Comparison of ENCODE assay signal across 18 cellular contexts in genomic region chr12:46550266-46550879, GRCh38.
A peak's percentile ranks its signal among the peaks of the same experiment; 100 is the strongest.
DNase-seq lines count a peak whose midpoint lies in the region; ATAC-seq and TF ChIP-seq lines count a peak whose summit lies in the region.
"Had no signal": no experiment of that assay in that cellular context is flagged by ENCODE, and none has a peak within 500 bp of the region (broad histone marks: within the 10 kb centered on the region; RNA-seq: fewer than 3 reads in every experiment).

No MANE protein-coding gene starts in this region.

- H3K9me3 Mint-ChIP-seq in activated CD8-positive, alpha-beta memory T cell treated with anti-CD3 and anti-CD28 coated beads, Interleukin-2, amount 10 ng/mL, durations not matched to agents 7 days and 5 days (ENCODE audit: low read depth): peaks cover 4% of the 10 kb centered on the region
- H3K9me3 Mint-ChIP-seq in activated naive CD8-positive, alpha-beta T cell treated with anti-CD3 and anti-CD28 coated beads, Interleukin-2, amount 50 U/mL, for 24 hours: peaks cover 4% of the 10 kb centered on the region
- peaks cover 7% of the 10 kb centered on the region for H3K9me3 Mint-ChIP-seq in progenitor cell of endocrine pancreas (ENCODE audit: low read depth)
- H3K9me3 Mint-ChIP-seq: dendritic cell treated with granulocyte-macrophage colony-stimulating factor and Interleukin-4, amounts not matched to agents 40 ng/mL and 50 ng/mL, for 4 days had no signal

- TF ChIP-seq CTCF in PC-3 (conservative IDR thresholded peaks at IDR 0.05; ENCODE audit: low read depth, low read length) (no peak), psoas muscle (IDR thresholded peaks at IDR 0.05) (no peak), progenitor cell of endocrine pancreas (IDR thresholded peaks at IDR 0.05; ENCODE audit: unreplicated experiment) (no peak)

- no peaks in the 10 kb centered on the region for H3K27me3 ChIP-seq in PC-3 (ENCODE audit: low read length)
- H3K27me3 ChIP-seq in psoas muscle (ENCODE audit: insufficient read depth in 3 of 3, low read length in 2 of 3): no peaks in the 10 kb centered on the region
- H3K27me3 ChIP-seq: esophagus muscularis mucosa, hepatocyte, neutrophil, sigmoid colon, upper lobe of right lung had no signal

- no peaks in the 10 kb centered on the region for H4K20me1 ChIP-seq in PC-3 (ENCODE audit: low read length)

- CTCF ChIA-PET in activated CD8-positive, alpha-beta memory T cell treated with anti-CD3 and anti-CD28 coated beads, Interleukin-2, amount 10 ng/mL, durations not matched to agents 7 days and 5 days (lab: Charles Lee): no interaction called here
- CTCF ChIA-PET in PC-3 (lab: Charles Lee): no interaction called here

- no peaks in the 10 kb centered on the region for H3F3A ChIP-seq in PC-3 (ENCODE audit: low read length, unreplicated experiment)

- H3K9me2 ChIP-seq in PC-3 (replicated peaks; ENCODE audit: low read length): no peaks in the 10 kb centered on the region

- H3K4me1 Mint-ChIP-seq in activated CD8-positive, alpha-beta memory T cell treated with anti-CD3 and anti-CD28 coated beads, Interleukin-2, amount 10 ng/mL, durations not matched to agents 7 days and 5 days: peaks cover 59% of the 10 kb centered on the region
- peaks cover 69% of the 10 kb centered on the region for H3K4me1 Mint-ChIP-seq in activated naive CD8-positive, alpha-beta T cell treated with anti-CD3 and anti-CD28 coated beads, Interleukin-2, amount 50 U/mL, for 24 hours
- H3K4me1 Mint-ChIP-seq in progenitor cell of endocrine pancreas (ENCODE audit: low read depth): no peaks in the 10 kb centered on the region

- no peak overlapping the region for H3K4me3 ChIP-seq in PC-3 (ENCODE audit: low read length)
- no peak overlapping the region for H3K4me3 ChIP-seq in psoas muscle
- H3K4me3 ChIP-seq: esophagus muscularis mucosa, hepatocyte, sigmoid colon, upper lobe of right lung had no signal

- H3K4me1 ChIP-seq in PC-3 (ENCODE audit: insufficient read depth, low read length): peaks cover 89% of the 10 kb centered on the region
- peaks cover 38% of the 10 kb centered on the region for H3K4me1 ChIP-seq in psoas muscle
- H3K4me1 ChIP-seq: upper lobe of right lung had no signal

- H3K27ac Mint-ChIP-seq in activated CD8-positive, alpha-beta memory T cell treated with anti-CD3 and anti-CD28 coated beads, Interleukin-2, amount 10 ng/mL, durations not matched to agents 7 days and 5 days: peak overlapping the region; percentile 92
- peak overlapping the region; percentile 95 for H3K27ac Mint-ChIP-seq in activated naive CD8-positive, alpha-beta T cell treated with anti-CD3 and anti-CD28 coated beads, Interleukin-2, amount 50 U/mL, for 24 hours
- H3K27ac Mint-ChIP-seq in progenitor cell of endocrine pancreas: no peak overlapping the region

- ATAC-seq in activated CD8-positive, alpha-beta memory T cell treated with anti-CD3 and anti-CD28 coated beads, Interleukin-2, amount 10 ng/mL, durations not matched to agents 7 days and 5 days: no peak
- ATAC-seq in PC-3 (no peak), psoas muscle (no peak), HG02571 (IDR thresholded peaks at IDR 0.05; ENCODE audit: unreplicated experiment) (no peak)
- ATAC-seq in activated naive CD8-positive, alpha-beta T cell treated with anti-CD3 and anti-CD28 coated beads, Interleukin-2, amount 50 U/mL, for 24 hours: no peak

- TSS peak; percentile 84 for BruUV-seq in PC-3 (replicated peaks; lab: Mats Ljungman, UMichigan)

- H3K4me2 ChIP-seq in PC-3 (ENCODE audit: low read length): peak overlapping the region; percentile 31
- H3K4me2 ChIP-seq: hepatocyte had no signal

- H3K27ac ChIP-seq in PC-3 (ENCODE audit: low read length) (peak overlapping the region; percentile 94), psoas muscle (peak overlapping the region; percentile 81)
- H3K27ac ChIP-seq: esophagus muscularis mucosa, neutrophil, sigmoid colon, upper lobe of right lung had no signal

- H3K36me3 ChIP-seq in PC-3 (ENCODE audit: low read depth, low read length) (no peaks in the 10 kb centered on the region), psoas muscle (ENCODE audit: insufficient read depth in 1 of 2, low read depth in 1 of 2) (no peaks in the 10 kb centered on the region)
- H3K36me3 ChIP-seq: esophagus muscularis mucosa, neutrophil, sigmoid colon, upper lobe of right lung had no signal

- H3K9me3 ChIP-seq in PC-3 (ENCODE audit: low read length) (no peaks in the 10 kb centered on the region), psoas muscle (no peaks in the 10 kb centered on the region)
- H3K9me3 ChIP-seq: esophagus muscularis mucosa, neutrophil, sigmoid colon, upper lobe of right lung had no signal

- H3K27me3 Mint-ChIP-seq in activated CD8-positive, alpha-beta memory T cell treated with anti-CD3 and anti-CD28 coated beads, Interleukin-2, amount 10 ng/mL, durations not matched to agents 7 days and 5 days: no peaks in the 10 kb centered on the region
- no peaks in the 10 kb centered on the region for H3K27me3 Mint-ChIP-seq in activated naive CD8-positive, alpha-beta T cell treated with anti-CD3 and anti-CD28 coated beads, Interleukin-2, amount 50 U/mL, for 24 hours
- H3K27me3 Mint-ChIP-seq in progenitor cell of endocrine pancreas: no peaks in the 10 kb centered on the region
- H3K27me3 Mint-ChIP-seq: dendritic cell treated with granulocyte-macrophage colony-stimulating factor and Interleukin-4, amounts not matched to agents 40 ng/mL and 50 ng/mL, for 4 days had no signal

- H2AFZ ChIP-seq in PC-3 (ENCODE audit: low read length): peak overlapping the region; percentile 34
- H2AFZ ChIP-seq: hepatocyte had no signal

- 93% methylated on average over 4 of the region's 4 CpGs for WGBS in psoas muscle, 3 donors

- peak overlapping the region; percentile 75 for H3K9ac ChIP-seq in PC-3 (ENCODE audit: low read length)

- DNase-seq in activated CD8-positive, alpha-beta memory T cell treated with anti-CD3 and anti-CD28 coated beads, Interleukin-2, amount 10 ng/mL, durations not matched to agents 7 days and 5 days: no peak
- DNase-seq in activated CD8-positive, alpha-beta memory T cell treated with anti-CD3 and anti-CD28 coated beads, Interleukin-2, amount 50 U/mL, for 4 hours: no peak
- no peak for DNase-seq in PC-3
- no peak for DNase-seq in activated naive CD8-positive, alpha-beta T cell treated with anti-CD3 and anti-CD28 coated beads, Interleukin-2, amount 50 U/mL, for 24 hours
- no peak for DNase-seq in psoas muscle
- no peak for DNase-seq in NCI-H446 (lab: John Stamatoyannopoulos, UW)
- no peak for DNase-seq in progenitor cell of endocrine pancreas (ENCODE audit: low spot score, unreplicated experiment)
- DNase-seq: GOT3, kidney glomerular epithelial cell, NCI-H187, sigmoid colon, upper lobe of right lung had no signal

- H3K4me3 Mint-ChIP-seq in activated CD8-positive, alpha-beta memory T cell treated with anti-CD3 and anti-CD28 coated beads, Interleukin-2, amount 10 ng/mL, durations not matched to agents 7 days and 5 days: peak overlapping the region; percentile 55
- peak overlapping the region; percentile 59 for H3K4me3 Mint-ChIP-seq in activated naive CD8-positive, alpha-beta T cell treated with anti-CD3 and anti-CD28 coated beads, Interleukin-2, amount 50 U/mL, for 24 hours
- no peak overlapping the region for H3K4me3 Mint-ChIP-seq in progenitor cell of endocrine pancreas (ENCODE audit: low read depth)
- H3K4me3 Mint-ChIP-seq: dendritic cell treated with granulocyte-macrophage colony-stimulating factor and Interleukin-4, amounts not matched to agents 40 ng/mL and 50 ng/mL, for 4 days; mesothelial cell of epicardium had no signal

- no peaks in the 10 kb centered on the region for H3K79me2 ChIP-seq in PC-3 (ENCODE audit: low read length)
- H3K79me2 ChIP-seq: hepatocyte had no signal

- intact Hi-C loops in PC-3 (cut with micrococcal nuclease): loop anchor here (10.0 kb wide), 1 partner anchor 384 kb away; no protein-coding TSS in a partner anchor
- intact Hi-C loops in psoas muscle (cut with DNase I): no loop called here

- POLR2A ChIA-PET in PC-3 (lab: Charles Lee; ENCODE audit: unreplicated experiment): interaction anchor here (0.6 kb wide), 1 partner anchor 168 kb away, joined by 3 read pairs; no protein-coding TSS in a partner anchor

- H3K36me3 Mint-ChIP-seq in activated CD8-positive, alpha-beta memory T cell treated with anti-CD3 and anti-CD28 coated beads, Interleukin-2, amount 10 ng/mL, durations not matched to agents 7 days and 5 days: peaks cover 40% of the 10 kb centered on the region
- no peaks in the 10 kb centered on the region for H3K36me3 Mint-ChIP-seq in activated naive CD8-positive, alpha-beta T cell treated with anti-CD3 and anti-CD28 coated beads, Interleukin-2, amount 50 U/mL, for 24 hours (ENCODE audit: low read depth)
- peaks cover 6% of the 10 kb centered on the region for H3K36me3 Mint-ChIP-seq in progenitor cell of endocrine pancreas (ENCODE audit: insufficient read depth)
